Comparison of ENCODE assay signal across 8 cellular contexts in the genomic region with DNA sequence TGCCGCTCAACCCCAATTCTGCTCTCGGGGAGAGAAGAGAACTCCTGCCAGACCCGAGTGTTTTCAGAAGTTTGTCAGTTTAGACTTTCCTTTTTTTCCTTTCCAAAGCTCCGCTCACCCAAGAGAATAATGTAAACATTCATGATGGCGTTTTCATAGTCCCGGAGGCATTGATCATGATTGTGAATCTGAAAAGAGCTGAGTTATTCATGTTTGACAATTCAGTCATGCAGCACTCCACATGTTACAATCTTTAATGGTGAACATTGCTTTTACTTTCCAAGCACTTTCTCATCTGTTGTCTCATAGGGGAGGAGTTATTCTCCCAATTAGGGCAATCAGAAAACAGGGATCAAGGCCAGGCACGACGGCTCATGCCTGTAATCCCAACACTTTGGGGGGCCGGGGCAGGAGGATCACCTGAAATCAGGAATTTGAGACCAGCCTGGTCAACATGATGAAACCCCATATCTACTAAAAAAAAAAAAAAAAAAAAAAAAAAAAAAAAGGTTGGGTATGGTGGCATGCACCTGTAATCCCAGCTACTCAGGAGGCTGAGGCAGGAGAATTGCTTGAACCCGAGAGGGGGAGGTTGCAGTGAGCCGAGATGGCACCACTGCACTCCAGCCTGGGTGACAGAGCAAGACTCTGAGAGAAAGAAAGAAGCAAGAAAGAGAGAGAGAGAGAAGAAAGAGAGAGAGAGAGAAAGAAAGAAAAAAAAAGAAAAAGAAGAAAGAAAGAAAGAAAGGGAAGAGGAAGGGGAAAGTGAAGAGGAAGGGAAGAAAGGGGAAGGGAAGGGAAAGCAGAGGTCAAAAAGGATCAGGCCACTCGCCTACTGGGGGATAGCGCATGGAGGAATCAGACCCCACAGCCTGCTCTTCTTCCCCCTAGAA.
A peak's percentile ranks its signal among the peaks of the same experiment; 100 is the strongest.
DNase-seq lines count a peak whose midpoint lies in the region; ATAC-seq and TF ChIP-seq lines count a peak whose summit lies in the region.

No MANE protein-coding gene starts in this region.

- H3K27ac ChIP-seq in CD4-positive, alpha-beta memory T cell (ENCODE audit: low read depth, low read length): peak overlapping the region; percentile 95
- H3K27ac ChIP-seq in ovary: no peak overlapping the region

- no peaks in the 10 kb centered on the region for H3K9me3 Mint-ChIP-seq in CD4-positive, alpha-beta memory T cell

- POLR2A ChIA-PET in CD4-positive, alpha-beta memory T cell (lab: Charles Lee; ENCODE audit: partially characterized antibody): interaction anchor here (1.0 to 3.5 kb wide), 10 partner anchors 11 to 243 kb away, joined by 4 to 97 read pairs (median 12); partner anchors contain the start of gene TNRC6C

- CTCF ChIA-PET in CD4-positive, alpha-beta memory T cell (lab: Charles Lee; ENCODE audit: partially characterized antibody): interaction anchor here (1.0 to 1.2 kb wide), 2 partner anchors 42 to 70 kb away, joined by 3 to 4 read pairs; partner anchors contain the start of gene TNRC6C

- peak overlapping the region; percentile 93 to 100 (median 99) for H3K27ac Mint-ChIP-seq in CD4-positive, alpha-beta memory T cell

- no peaks in the 10 kb centered on the region for H3K36me3 ChIP-seq in CD4-positive, alpha-beta memory T cell (ENCODE audit: insufficient read depth, low read length)
- no peaks in the 10 kb centered on the region for H3K36me3 ChIP-seq in ovary

- no peaks in the 10 kb centered on the region for H3K27me3 Mint-ChIP-seq in CD4-positive, alpha-beta memory T cell

- H3K36me3 Mint-ChIP-seq in CD4-positive, alpha-beta memory T cell: no peaks in the 10 kb centered on the region

- peak overlapping the region; percentile 91 to 96 (median 93) for H3K4me3 Mint-ChIP-seq in CD4-positive, alpha-beta memory T cell

- intact Hi-C loops in CD4-positive, alpha-beta memory T cell (cut with micrococcal nuclease): loop anchor here (1.0 to 10.0 kb wide), 4 partner anchors 45 to 224 kb away; partner anchors contain the start of gene TNRC6C
- intact Hi-C loops in ovary (cut with DNase I): no loop called here

- no peaks in the 10 kb centered on the region for H3K27me3 ChIP-seq in CD4-positive, alpha-beta memory T cell (ENCODE audit: insufficient read depth, low read length)
- no peaks in the 10 kb centered on the region for H3K27me3 ChIP-seq in ovary

- TF ChIP-seq CTCF in WI38 (IDR thresholded peaks at IDR 0.05; ENCODE audit: low read depth, low read length) (no peak), fibroblast of mammary gland (conservative IDR thresholded peaks at IDR 0.05; ENCODE audit: control insufficient read depth, insufficient read depth, low read depth, low read length) (no peak), ovary (IDR thresholded peaks at IDR 0.05) (no peak)

- TF ChIP-seq EP300 in ovary (IDR thresholded peaks at IDR 0.05): no peak

- H3K4me1 Mint-ChIP-seq in CD4-positive, alpha-beta memory T cell: peaks cover 42 to 47% (median 46%) of the 10 kb centered on the region in 4 donors

- peaks cover 39% of the 10 kb centered on the region for H3K4me1 ChIP-seq in CD4-positive, alpha-beta memory T cell (ENCODE audit: insufficient read depth, low read length)
- no peaks in the 10 kb centered on the region for H3K4me1 ChIP-seq in ovary (ENCODE audit: insufficient read depth)

- no peak for TF ChIP-seq POLR2A in ovary (IDR thresholded peaks at IDR 0.05)

- 27 to 32% (median 31%) methylated on average over 13 of the region's 13 CpGs for WGBS in ovary, 3 donors

- H3K4me3 ChIP-seq in CD4-positive, alpha-beta memory T cell (ENCODE audit: low read length in 2 of 2): peak overlapping the region; percentile 67 to 86
- H3K4me3 ChIP-seq in WI38 (ENCODE audit: low read depth, low read length) (peak overlapping the region; percentile 60), fibroblast of mammary gland (ENCODE audit: control insufficient read depth, low read depth, low read length) (peak overlapping the region; percentile 48), ovary (peak overlapping the region; percentile 55)

- no peaks in the 10 kb centered on the region for H3K9me3 ChIP-seq in CD4-positive, alpha-beta memory T cell (ENCODE audit: control insufficient read depth in 1 of 2, low read length in 2 of 2)
- no peaks in the 10 kb centered on the region for H3K9me3 ChIP-seq in ovary

- ATAC-seq in esophagus mucosa: no peak

- no peak for DNase-seq in CD4-positive, alpha-beta memory T cell
- peak; percentile 20 for DNase-seq in fibroblast of mammary gland (ENCODE audit: low read depth)
- no peak for DNase-seq in ovary
- DNase-seq in NCI-H1105 (lab: John Stamatoyannopoulos, UW): no peak
- no peak for DNase-seq in medulla oblongata (ENCODE audit: extremely low spot score)
- no peak for DNase-seq in NCI-H748 treated with DMSO at 0.1 percent for 48 hours (lab: John Stamatoyannopoulos, UW)
